Comparison of ENCODE assay signal across 9 cellular contexts in the genomic region with DNA sequence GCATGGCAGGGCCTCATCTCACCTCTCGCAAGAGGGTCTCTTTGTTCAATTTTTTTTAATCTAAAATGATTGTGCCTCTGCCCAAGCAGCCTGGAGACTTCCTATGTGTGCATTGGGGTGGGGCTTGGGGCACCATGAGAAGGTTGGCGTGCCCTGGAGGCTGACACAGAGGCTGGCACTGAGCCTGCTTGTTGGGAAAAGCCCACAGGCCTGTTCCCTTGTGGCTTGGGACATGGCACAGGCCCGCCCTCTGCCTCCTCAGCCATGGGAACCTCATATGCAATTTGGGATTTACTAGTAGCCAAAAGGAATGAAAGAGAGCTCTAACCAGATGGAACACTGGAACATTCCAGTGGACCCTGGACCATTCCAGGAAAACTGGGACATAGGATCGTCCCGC. TPM values are rescaled to one million over a fixed set of nuclear protein-coding genes. Genes with fewer than 3 reads are reported as not detected.
DNase-seq lines count a peak whose midpoint lies in the region; ATAC-seq and TF ChIP-seq lines count a peak whose summit lies in the region.
"Had no signal": no experiment of that assay in that cellular context is flagged by ENCODE, and none has a peak within 500 bp of the region (broad histone marks: within the 10 kb centered on the region; RNA-seq: fewer than 3 reads in every experiment).

No MANE protein-coding gene starts in this region.

- H3K36me3 Mint-ChIP-seq in natural killer cell: no peaks in the 10 kb centered on the region

- no peaks in the 10 kb centered on the region for H3K27me3 ChIP-seq in NT2/D1 (ENCODE audit: insufficient read depth, insufficient read length)

- peaks cover 14 to 19% of the 10 kb centered on the region in 2 donors for H3K4me1 Mint-ChIP-seq in natural killer cell

- intact Hi-C loops in natural killer cell (cut with micrococcal nuclease): no loop called here

- H3K4me3 ChIP-seq in NT2/D1 (ENCODE audit: insufficient read length, low read depth) (no peak overlapping the region), epithelial cell of proximal tubule (ENCODE audit: low read depth, low read length) (peak overlapping the region; percentile 77)

- DNase-seq in AG20443 (ENCODE audit: low spot score) (peak; percentile 59), NT2/D1 (ENCODE audit: low read depth, low spot score) (no peak), epithelial cell of proximal tubule (ENCODE audit: low read depth) (no peak), natural killer cell (no peak), midbrain (lab: John Stamatoyannopoulos, UW) (no peak), NCI-H146 treated with DMSO at 0.1 percent for 48 hours (lab: John Stamatoyannopoulos, UW; ENCODE audit: unreplicated experiment) (no peak), T-helper 9 cell (no peak)
- DNase-seq: NCI-H1417 had no signal

- no peak for ATAC-seq in natural killer cell
- no peak for ATAC-seq in HG03460 (IDR thresholded peaks at IDR 0.05; ENCODE audit: unreplicated experiment)

- H3K27ac Mint-ChIP-seq in natural killer cell: no peak overlapping the region

- peak overlapping the region; percentile 88 for H3K4me3 Mint-ChIP-seq in natural killer cell

- TF ChIP-seq CTCF in epithelial cell of proximal tubule (conservative IDR thresholded peaks at IDR 0.05; ENCODE audit: low read depth, low read length): no peak
- no peak for TF ChIP-seq CTCF in natural killer cell (IDR thresholded peaks at IDR 0.05)

- peaks cover 0 to 5% of the 10 kb centered on the region in 2 donors for H3K27me3 Mint-ChIP-seq in natural killer cell (ENCODE audit: low read depth in 2 of 2)

- H3K9me3 ChIP-seq in NT2/D1 (ENCODE audit: insufficient read depth, low read length): no peaks in the 10 kb centered on the region

- no peaks in the 10 kb centered on the region for H3K36me3 ChIP-seq in NT2/D1 (ENCODE audit: insufficient read depth, insufficient read length, low read length)

- H3K9me3 Mint-ChIP-seq in natural killer cell: no peaks in the 10 kb centered on the region

- peak overlapping the region; percentile 56 for H3K9ac ChIP-seq in NT2/D1 (ENCODE audit: insufficient read length, low read depth)

- H3K4me1 ChIP-seq in NT2/D1 (ENCODE audit: insufficient read depth, insufficient read length): peaks cover 10% of the 10 kb centered on the region

RNA-seq across cellular contexts. Expression of gene FXYD3, which starts 8.0 kb away (rescaled TPM):
- total RNA-seq in epithelial cell of proximal tubule (1.0 TPM in 1 of 2 replicates, not detected in the other), natural killer cell (not detected)

RNA-seq across cellular contexts. Expression of gene LGI4, which starts 11.3 kb away (rescaled TPM):
- total RNA-seq in epithelial cell of proximal tubule: not detected in 2 replicates
- total RNA-seq in natural killer cell: under 1 TPM in 2 of 3 donors, not detected in 1; 0.49 to 0.72 TPM

RNA-seq across cellular contexts. Expression of gene FXYD1, which starts 15.1 kb away (rescaled TPM):
- total RNA-seq in epithelial cell of proximal tubule (not detected in 2 replicates), natural killer cell (not detected)

RNA-seq across cellular contexts. Expression of gene FXYD7, which starts 19.5 kb away (rescaled TPM):
- total RNA-seq in epithelial cell of proximal tubule: not detected in 2 replicates
- total RNA-seq in natural killer cell: 1 to 10 TPM; 4.0 to 5.4 (median 4.9) TPM

RNA-seq across cellular contexts. Expression of gene FXYD5, which starts 31.0 kb away (rescaled TPM):
- total RNA-seq in epithelial cell of proximal tubule (107 and 167 TPM in 2 replicates), natural killer cell (100 to 1,000 TPM; 226 to 270 (median 231) TPM)
